In genomic region chr18:62556397-62556796, GRCh38 we compare ENCODE assay signal across 17 cellular contexts.
"Had no signal": no experiment of that assay in that cellular context is flagged by ENCODE, and none has a peak within 500 bp of the region (broad histone marks: within the 10 kb centered on the region; RNA-seq: fewer than 3 reads in every experiment).

No MANE protein-coding gene starts in this region.

- H3K4me3 ChIP-seq: esophagus squamous epithelium, hepatocyte, mucosa of descending colon, suprapubic skin, vagina had no signal

- H3K4me1 ChIP-seq: parathyroid adenoma, suprapubic skin, vagina had no signal

- H3K27ac ChIP-seq: esophagus squamous epithelium, hepatocyte, neutrophil, parathyroid adenoma, suprapubic skin, vagina had no signal

- DNase-seq: activated CD4-positive, alpha-beta T cell treated with anti-CD3 and anti-CD28 coated beads, Interleukin-2, amount 10 ng/mL, durations not matched to agents 7 days and 5 days; activated CD8-positive, alpha-beta memory T cell treated with anti-CD3 and anti-CD28 coated beads, Interleukin-2, amount 50 U/mL, for 4 hours; activated effector memory CD4-positive, alpha-beta T cell treated with Interleukin-2 at 50 U/mL for 16 hours; activated T-cell treated with anti-CD3 and anti-CD28 coated beads, Interleukin-2, amount 50 U/mL, for 4 hours; effector memory CD4-positive, alpha-beta T cell; esophagus squamous epithelium; mesenchymal stem cell; mucosa of descending colon; naive B cell; stimulated activated naive CD8-positive, alpha-beta T cell treated with anti-CD3 and anti-CD28 coated beads, Interleukin-15, amount 100 ng/mL, for 72 hours; T-cell; trophoblast cell had no signal

- H3K9me3 ChIP-seq: esophagus squamous epithelium, mucosa of descending colon, neutrophil, suprapubic skin, vagina had no signal

- H3K27me3 ChIP-seq: esophagus squamous epithelium, hepatocyte, neutrophil, suprapubic skin, vagina had no signal

- ATAC-seq: activated T-cell treated with anti-CD3 and anti-CD28 coated beads, Interleukin-2, amount 50 U/mL, for 4 hours; mucosa of descending colon; stimulated activated naive CD8-positive, alpha-beta T cell treated with anti-CD3 and anti-CD28 coated beads, Interleukin-15, amount 100 ng/mL, for 72 hours; T-cell had no signal
